Comparison of ENCODE assay signal across 8 cellular contexts in the genomic region with DNA sequence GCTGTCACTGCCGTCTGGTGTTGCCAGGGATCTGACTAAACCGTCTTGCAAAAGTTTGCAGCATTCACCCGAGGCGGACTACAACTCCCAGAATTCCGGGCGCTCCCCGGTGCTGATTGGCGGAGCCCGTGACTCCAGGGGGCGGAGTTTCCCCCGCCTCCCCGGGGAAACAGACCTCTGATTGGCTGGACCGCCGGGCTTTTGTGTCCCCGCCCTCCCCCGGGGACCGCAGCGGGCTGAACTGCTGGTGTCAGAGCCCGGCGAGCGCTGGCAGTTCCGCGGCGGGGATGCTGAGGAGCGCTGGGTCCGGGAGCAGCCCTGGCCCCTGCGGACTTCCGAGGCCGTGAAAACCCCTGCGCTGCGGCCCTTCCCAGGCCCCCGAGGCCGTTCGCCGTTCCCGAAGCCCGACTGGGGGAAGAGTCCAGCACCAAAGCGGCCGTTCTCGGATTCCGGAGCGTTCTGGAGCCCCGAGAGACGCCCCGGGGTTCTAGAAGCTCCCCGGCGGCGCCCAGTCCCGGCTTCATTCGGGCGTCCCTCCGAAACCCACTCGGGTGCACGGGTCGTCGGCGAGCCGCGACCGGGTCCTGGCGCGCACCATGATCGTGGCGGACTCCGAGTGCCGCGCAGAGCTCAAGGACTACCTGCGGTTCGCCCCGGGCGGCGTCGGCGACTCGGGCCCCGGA. TPM values are rescaled to one million over a fixed set of nuclear protein-coding genes. Genes with fewer than 3 reads are reported as not detected.
A peak's percentile ranks its signal among the peaks of the same experiment; 100 is the strongest.
DNase-seq lines count a peak whose midpoint lies in the region; ATAC-seq and TF ChIP-seq lines count a peak whose summit lies in the region.

A gene with protein sequence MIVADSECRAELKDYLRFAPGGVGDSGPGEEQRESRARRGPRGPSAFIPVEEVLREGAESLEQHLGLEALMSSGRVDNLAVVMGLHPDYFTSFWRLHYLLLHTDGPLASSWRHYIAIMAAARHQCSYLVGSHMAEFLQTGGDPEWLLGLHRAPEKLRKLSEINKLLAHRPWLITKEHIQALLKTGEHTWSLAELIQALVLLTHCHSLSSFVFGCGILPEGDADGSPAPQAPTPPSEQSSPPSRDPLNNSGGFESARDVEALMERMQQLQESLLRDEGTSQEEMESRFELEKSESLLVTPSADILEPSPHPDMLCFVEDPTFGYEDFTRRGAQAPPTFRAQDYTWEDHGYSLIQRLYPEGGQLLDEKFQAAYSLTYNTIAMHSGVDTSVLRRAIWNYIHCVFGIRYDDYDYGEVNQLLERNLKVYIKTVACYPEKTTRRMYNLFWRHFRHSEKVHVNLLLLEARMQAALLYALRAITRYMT (plus strand): TSS at position 267 of the 683 bp plus-strand sequence. CDS start 330 bp downstream, at position 597.

- H3K4me1 Mint-ChIP-seq in activated T-helper 2 cell treated with anti-CD3 and anti-CD28 coated beads, Interferon-gamma antibody, Interleukin-2, Interleukin-4, amounts not matched to agents 10 μg/mL and 5 μg/mL and 100 μg/mL, durations not matched to agents 14 hours and 24 hours and 36 hours (ENCODE audit: low read depth): peaks cover 38% of the 10 kb centered on the region
- H3K4me1 Mint-ChIP-seq in naive thymus-derived CD8-positive, alpha-beta T cell: peaks cover 19 to 54% (median 39%) of the 10 kb centered on the region in 4 donors

- peak within 1 kb of the TSS; percentile 74 for H3K4me3 Mint-ChIP-seq in activated T-helper 2 cell treated with anti-CD3 and anti-CD28 coated beads, Interferon-gamma antibody, Interleukin-2, Interleukin-4, amounts not matched to agents 10 μg/mL and 5 μg/mL and 100 μg/mL, durations not matched to agents 14 hours and 24 hours and 36 hours (ENCODE audit: low read depth)
- H3K4me3 Mint-ChIP-seq in naive thymus-derived CD8-positive, alpha-beta T cell: peak within 1 kb of the TSS; percentile 75 to 90 (median 80)

- no peaks in the 10 kb centered on the region for H3K9me3 Mint-ChIP-seq in activated T-helper 2 cell treated with anti-CD3 and anti-CD28 coated beads, Interferon-gamma antibody, Interleukin-2, Interleukin-4, amounts not matched to agents 10 μg/mL and 5 μg/mL and 100 μg/mL, durations not matched to agents 14 hours and 24 hours and 36 hours
- no peaks in the 10 kb centered on the region for H3K9me3 Mint-ChIP-seq in naive thymus-derived CD8-positive, alpha-beta T cell

- H3K4me2 ChIP-seq in fibroblast of lung (ENCODE audit: extremely low read depth, insufficient read depth, low read length): peak within 1 kb of the TSS; percentile 73

- TF ChIP-seq CTCF in LNCaP clone FGC (IDR thresholded peaks at IDR 0.05; ENCODE audit: control insufficient read depth, extremely low read depth, insufficient read depth): no peak
- no peak for TF ChIP-seq CTCF in RWPE1 (conservative IDR thresholded peaks at IDR 0.05; ENCODE audit: low read depth)
- no peak for TF ChIP-seq CTCF in fibroblast of lung (conservative IDR thresholded peaks at IDR 0.05 in 1 of 2, IDR thresholded peaks at IDR 0.05 in 1 of 2; ENCODE audit: low read depth in 1 of 2, low read length in 2 of 2)

- peaks cover 11% of the 10 kb centered on the region for H4K20me1 ChIP-seq in fibroblast of lung (ENCODE audit: control insufficient read depth, extremely low read depth, insufficient read depth, low read length)

- H3K4me1 ChIP-seq in fibroblast of lung (ENCODE audit: control insufficient read depth, extremely low read depth, insufficient read depth, low read length): peaks cover 11% of the 10 kb centered on the region

- no peaks in the 10 kb centered on the region for H3K9me3 ChIP-seq in fibroblast of lung (ENCODE audit: control insufficient read depth, insufficient read depth, low read depth, low read length)

- peak within 1 kb of the TSS; percentile 65 for H2AFZ ChIP-seq in fibroblast of lung (ENCODE audit: low read length)

- H3K27ac ChIP-seq in RWPE1 (peak within 1 kb of the TSS; percentile 93), fibroblast of lung (ENCODE audit: insufficient read depth, low read length) (peak within 1 kb of the TSS; percentile 92)

- H3K4me3 ChIP-seq in LNCaP clone FGC (ENCODE audit: low read depth, low read length): peak within 1 kb of the TSS; percentile 94
- peak within 1 kb of the TSS; percentile 58 to 94 (median 73) for H3K4me3 ChIP-seq in fibroblast of lung (replicated peaks in 1 of 4; ENCODE audit: control extremely low read depth in 1 of 4, insufficient read depth in 1 of 4, low read depth in 3 of 4, low read length in 4 of 4)

- no peaks in the 10 kb centered on the region for H3K36me3 ChIP-seq in fibroblast of lung (ENCODE audit: control insufficient read depth, insufficient read depth, low read length)

- H3K27me3 ChIP-seq in fibroblast of lung (ENCODE audit: control insufficient read depth, insufficient read depth, low read length): no peaks in the 10 kb centered on the region

- DNase-seq in Daoy (ENCODE audit: low read depth): peak; percentile 98
- DNase-seq in GOT3 (lab: John Stamatoyannopoulos, UW): peak; percentile 98
- DNase-seq in LNCaP clone FGC (ENCODE audit: low read depth): peak; percentile 93
- peak; percentile 99 for DNase-seq in RWPE1 (ENCODE audit: low spot score)
- peak; percentile 99 for DNase-seq in activated T-helper 2 cell treated with anti-CD3 and anti-CD28 coated beads, Interferon-gamma antibody, Interleukin-2, Interleukin-4, amounts not matched to agents 10 μg/mL and 5 μg/mL and 100 μg/mL, durations not matched to agents 14 hours and 24 hours and 36 hours (ENCODE audit: low spot score)
- peak; percentile 94 to 99 for DNase-seq in fibroblast of lung (ENCODE audit: low read depth in 2 of 2)
- peak; percentile 97 to 99 (median 99) for DNase-seq in naive thymus-derived CD8-positive, alpha-beta T cell
- DNase-seq in stimulated activated naive CD4-positive, alpha-beta T cell (lab: John Stamatoyannopoulos, UW): peak; percentile 97 to 99 (median 98)

- intact Hi-C loops in activated T-helper 2 cell treated with anti-CD3 and anti-CD28 coated beads, Interferon-gamma antibody, Interleukin-2, Interleukin-4, amounts not matched to agents 10 μg/mL and 5 μg/mL and 100 μg/mL, durations not matched to agents 14 hours and 24 hours and 36 hours (cut with micrococcal nuclease): loop anchor here (1.0 to 10.0 kb wide), 3 partner anchors 12 to 405 kb away; a partner anchor contains a TSS

- H3K27ac Mint-ChIP-seq in activated T-helper 2 cell treated with anti-CD3 and anti-CD28 coated beads, Interferon-gamma antibody, Interleukin-2, Interleukin-4, amounts not matched to agents 10 μg/mL and 5 μg/mL and 100 μg/mL, durations not matched to agents 14 hours and 24 hours and 36 hours: peak within 1 kb of the TSS; percentile 88
- peak within 1 kb of the TSS; percentile 57 to 89 (median 82) for H3K27ac Mint-ChIP-seq in naive thymus-derived CD8-positive, alpha-beta T cell

- H3K36me3 Mint-ChIP-seq in activated T-helper 2 cell treated with anti-CD3 and anti-CD28 coated beads, Interferon-gamma antibody, Interleukin-2, Interleukin-4, amounts not matched to agents 10 μg/mL and 5 μg/mL and 100 μg/mL, durations not matched to agents 14 hours and 24 hours and 36 hours (ENCODE audit: low read depth): peaks cover 9% of the 10 kb centered on the region
- no peaks in the 10 kb centered on the region for H3K36me3 Mint-ChIP-seq in naive thymus-derived CD8-positive, alpha-beta T cell

- CTCF ChIA-PET in RWPE1 (lab: Yijun Ruan, JAX): interaction anchor here (1.5 kb wide), 1 partner anchor 11 kb away, joined by 14 read pairs; no protein-coding TSS in a partner anchor

- peak; percentile 95 to 97 for ATAC-seq in naive thymus-derived CD8-positive, alpha-beta T cell

- POLR2A ChIA-PET in RWPE1 (lab: Yijun Ruan, JAX; ENCODE audit: low non-redundant PET): interaction anchor here (0.6 to 1.0 kb wide), 3 partner anchors 10 to 110 kb away, joined by 3 to 7 read pairs (median 3); no protein-coding TSS in a partner anchor
- POLR2A ChIA-PET in naive thymus-derived CD8-positive, alpha-beta T cell (lab: Charles Lee): interaction anchor here (0.6 to 8.2 kb wide), 15 partner anchors 9 to 1010 kb away, joined by 3 to 95 read pairs (median 3); a partner anchor contains a TSS

- H3K27me3 Mint-ChIP-seq in activated T-helper 2 cell treated with anti-CD3 and anti-CD28 coated beads, Interferon-gamma antibody, Interleukin-2, Interleukin-4, amounts not matched to agents 10 μg/mL and 5 μg/mL and 100 μg/mL, durations not matched to agents 14 hours and 24 hours and 36 hours (ENCODE audit: low read depth): peaks cover 3% of the 10 kb centered on the region
- peaks cover 0 to 4% (median 0%) of the 10 kb centered on the region in 5 donors for H3K27me3 Mint-ChIP-seq in naive thymus-derived CD8-positive, alpha-beta T cell

- peak within 1 kb of the TSS; percentile 94 for H3K9ac ChIP-seq in fibroblast of lung (ENCODE audit: insufficient read depth, low read length)

- H3K79me2 ChIP-seq in fibroblast of lung (ENCODE audit: control insufficient read depth, insufficient read depth, low read length): peaks cover 44% of the 10 kb centered on the region

RNA-seq across cellular contexts. Expression of the gene that starts here (rescaled TPM):
- total RNA-seq in Daoy (2014; rRNA removed; shearing (Covaris generic)): 5.9 and 10.0 TPM in 2 replicates
- 7.1 and 7.9 TPM in 2 replicates for total RNA-seq in activated T-helper 2 cell treated with anti-CD3 and anti-CD28 coated beads, Interferon-gamma antibody, Interleukin-2, Interleukin-4, amounts not matched to agents 10 μg/mL and 5 μg/mL and 100 μg/mL, durations not matched to agents 14 hours and 24 hours and 36 hours
- 40.1 and 55.2 TPM in 2 replicates for total RNA-seq in fibroblast of lung
- polyA plus RNA-seq in fibroblast of lung: 8.4 and 12.4 TPM in 2 replicates
- polyA plus RNA-seq in fibroblast of lung (2012): 9.7 and 15.0 TPM in 2 replicates
- polyA minus RNA-seq in fibroblast of lung (ENCODE audit: low replicate concordance): 26.2 and 35.5 TPM in 2 replicates
- total RNA-seq in naive thymus-derived CD8-positive, alpha-beta T cell: 1 to 10 TPM; 6.4 to 6.6 TPM
- polyA plus RNA-seq in naive thymus-derived CD8-positive, alpha-beta T cell: 1 to 10 TPM; 1.6 to 8.2 (median 4.7) TPM

Comparison
In these comparisons a context has a peak if more than half of its experiments do, and no peak if none do; other contexts are left out.
1. Peak in every context shown above with its lines: DNase-seq, ATAC-seq, H3K4me3 ChIP-seq and H3K27ac ChIP-seq.